Comparison of ENCODE assay signal across 19 cellular contexts in genomic region chr20:59434950-59435349, GRCh38.
DNase-seq lines count a peak whose midpoint lies in the region; FAIRE-seq lines count a peak whose summit lies in the region.
"Had no signal": no experiment of that assay in that cellular context is flagged by ENCODE, and none has a peak within 500 bp of the region (broad histone marks: within the 10 kb centered on the region; RNA-seq: fewer than 3 reads in every experiment).

No MANE protein-coding gene starts in this region.

- H3K27me3 ChIP-seq in MG63 = no peaks in the 10 kb centered on the region

- peak; percentile 36 for FAIRE-seq in HTR-8/SVneo (lab: Jason Lieb, UNC)
- FAIRE-seq: H1, RCC 7860 had no signal

- no peaks in the 10 kb centered on the region for H3K36me3 ChIP-seq in MG63

- no peaks in the 10 kb centered on the region for H3K9me3 ChIP-seq in MG63
- H3K9me3 ChIP-seq: Caco-2 had no signal

- no peak overlapping the region for H3K4me3 ChIP-seq in MG63

- peak; percentile 73 for DNase-seq in DMS 273 (lab: John Stamatoyannopoulos, UW; ENCODE audit: unreplicated experiment)
- DNase-seq in HTR-8/SVneo (ENCODE audit: insufficient read length, low spot score) = no peak
- DNase-seq in NCI-H748 treated with DMSO at 0.1 percent for 48 hours (lab: John Stamatoyannopoulos, UW) = peak; percentile 91
- peak; percentile 25 for DNase-seq in cerebellar cortex (ENCODE audit: low spot score)
- DNase-seq in iPS-NIHi11 (ENCODE audit: low spot score) = no peak
- no peak for DNase-seq in MG63
- no peak for DNase-seq in midbrain (lab: John Stamatoyannopoulos, UW)
- DNase-seq: ACHN, AML-193, Caco-2, DMS79 treated with DMSO at 0.1 percent for 48 hours, GF-D8, KBM-7, NCI-H1694 treated with DMSO at 0.1 percent for 48 hours, NCI-H446 treated with DMSO at 0.1 percent for 48 hours, SHP77 treated with DMSO at 0.1 percent for 48 hours, T-helper 17 cell had no signal

Comparison
In these comparisons a context has a peak if more than half of its experiments do, and no peak if none do; other contexts are left out.
1. DNase-seq: peak in DMS 273 (single experiment), NCI-H748 treated with DMSO at 0.1 percent for 48 hours (single experiment) and cerebellar cortex (single experiment); none in HTR-8/SVneo (single experiment), iPS-NIHi11 (single experiment), MG63 (single experiment) and midbrain (single experiment).